Comparison of ENCODE assay signal across 9 cellular contexts in the genomic region with DNA sequence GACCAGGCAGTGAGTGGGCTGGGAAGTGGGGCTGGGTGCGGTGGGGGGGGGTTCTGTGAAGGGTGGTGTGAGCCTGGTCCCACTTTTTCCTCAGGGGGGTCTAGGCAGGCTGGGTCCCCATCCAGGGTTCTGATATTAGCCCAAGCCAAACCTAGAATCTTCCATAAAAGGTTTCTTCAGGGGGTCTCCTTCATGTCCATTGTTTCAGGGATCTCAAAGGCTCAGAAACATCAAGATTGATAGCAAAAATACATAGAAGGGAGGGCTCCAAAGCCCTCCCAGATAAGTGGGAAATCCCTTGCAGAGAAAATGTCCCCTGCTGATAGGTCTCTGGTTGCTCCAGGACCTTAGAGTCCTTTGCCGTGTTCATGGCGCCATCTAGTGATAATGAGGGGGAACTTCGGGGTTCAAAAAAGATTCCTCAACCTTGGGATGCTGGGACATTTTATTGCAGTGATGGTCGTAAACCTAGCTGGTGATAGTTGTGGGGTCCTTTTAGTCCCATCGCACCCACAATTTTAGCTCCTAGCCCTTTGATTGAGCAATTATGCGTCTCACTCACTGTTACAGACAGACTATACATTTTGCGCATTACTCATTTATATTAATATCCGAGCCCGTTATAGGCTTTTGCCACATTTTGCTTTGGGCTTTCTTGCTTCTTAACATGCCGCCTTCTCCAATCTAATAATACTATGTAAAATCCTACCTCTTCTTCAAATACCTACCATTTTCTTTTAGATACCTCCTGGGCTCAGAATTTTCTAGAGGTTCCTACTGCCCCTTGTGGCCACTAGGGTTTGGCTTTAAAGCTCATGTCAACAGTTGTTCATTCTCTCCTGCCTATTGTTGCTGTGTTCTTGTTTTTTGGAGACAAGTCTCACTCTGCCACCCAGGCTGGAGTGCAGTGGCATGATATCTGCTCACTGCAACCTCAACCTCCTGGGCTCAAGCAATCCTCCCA. TPM values are rescaled to one million over a fixed set of nuclear protein-coding genes. Genes with fewer than 3 reads are reported as not detected.
DNase-seq lines count a peak whose midpoint lies in the region; ATAC-seq and TF ChIP-seq lines count a peak whose summit lies in the region.
"Had no signal": no experiment of that assay in that cellular context is flagged by ENCODE, and none has a peak within 500 bp of the region (broad histone marks: within the 10 kb centered on the region; RNA-seq: fewer than 3 reads in every experiment).

No MANE protein-coding gene starts in this region.

- TF ChIP-seq EP300 in tibial nerve (IDR thresholded peaks at IDR 0.05), result no peak

- ATAC-seq in GM23338 (peak; percentile 59), GM19328 (IDR thresholded peaks at IDR 0.05; ENCODE audit: unreplicated experiment) (no peak)

- H3K27me3 ChIP-seq in BJ (ENCODE audit: control insufficient read depth, insufficient read depth, low read length) (no peaks in the 10 kb centered on the region), GM23338 (ENCODE audit: insufficient read depth) (no peaks in the 10 kb centered on the region), endodermal cell (ENCODE audit: control insufficient read depth, insufficient read depth, low read length, poor library complexity, severe bottlenecking) (no peaks in the 10 kb centered on the region), tibial nerve (peaks cover 0 to 40% of the 10 kb centered on the region in 2 donors)

- no peak overlapping the region for H2AFZ ChIP-seq in GM23338

- H3K4me2 ChIP-seq in GM23338, result 0 out of 2 replicates have a peak overlapping the region, but pooled peaks have one; percentile 0

- H3K36me3 ChIP-seq in BJ (ENCODE audit: control insufficient read depth, insufficient read depth, low read length) (peaks cover 3% of the 10 kb centered on the region), GM23338 (ENCODE audit: insufficient read depth) (peaks cover 38% of the 10 kb centered on the region), endodermal cell (ENCODE audit: control insufficient read depth, insufficient read depth, low read length) (peaks cover 87% of the 10 kb centered on the region), tibial nerve (no peaks in the 10 kb centered on the region)

- CTCF ChIA-PET in BJ (lab: Yijun Ruan, JAX), result interaction anchor here (0.7 to 7.9 kb wide), 49 partner anchors 8 to 360 kb away, joined by 3 to 93 read pairs (median 6); partner anchors contain the start of genes ATP5MC1, GIP, SNF8 and UBE2Z

- POLR2A ChIA-PET in BJ (lab: Charles Lee), result no interaction called here

- no peak for TF ChIP-seq POLR2A in tibial nerve (IDR thresholded peaks at IDR 0.05)

- H3K9me3 Mint-ChIP-seq in GM23338 (no peaks in the 10 kb centered on the region), endodermal cell (no peaks in the 10 kb centered on the region), mesothelial cell of epicardium (no peaks in the 10 kb centered on the region)
- H3K9me3 Mint-ChIP-seq: IgD-negative memory B cell had no signal

- no peaks in the 10 kb centered on the region for H3K9me3 ChIP-seq in endodermal cell (ENCODE audit: control insufficient read depth, low read length)
- H3K9me3 ChIP-seq in tibial nerve, result no peaks in the 10 kb centered on the region

- peaks cover 30% of the 10 kb centered on the region for H3K4me1 Mint-ChIP-seq in GM23338
- H3K4me1 Mint-ChIP-seq in endodermal cell, result peaks cover 9% of the 10 kb centered on the region
- H3K4me1 Mint-ChIP-seq in mesothelial cell of epicardium, result peaks cover 10% of the 10 kb centered on the region

- peaks cover 15% of the 10 kb centered on the region for H3K27me3 Mint-ChIP-seq in GM23338 (ENCODE audit: insufficient read depth, low read depth, poor library complexity)
- H3K27me3 Mint-ChIP-seq in endodermal cell (ENCODE audit: insufficient read depth), result no peaks in the 10 kb centered on the region
- H3K27me3 Mint-ChIP-seq in mesothelial cell of epicardium (ENCODE audit: low read depth), result no peaks in the 10 kb centered on the region

- peaks cover 71% of the 10 kb centered on the region for H3F3A ChIP-seq in GM23338 (replicated peaks; ENCODE audit: low read depth)

- H3K36me3 Mint-ChIP-seq in GM23338 (ENCODE audit: low read depth) (peaks cover 90% of the 10 kb centered on the region), endodermal cell (ENCODE audit: low read depth) (peaks cover 76% of the 10 kb centered on the region), mesothelial cell of epicardium (peaks cover 18% of the 10 kb centered on the region)

- H3K4me3 ChIP-seq in BJ (ENCODE audit: low read depth, low read length), result no peak overlapping the region
- no peak overlapping the region for H3K4me3 ChIP-seq in GM23338
- H3K4me3 ChIP-seq in endodermal cell (ENCODE audit: low read length), result no peak overlapping the region
- H3K4me3 ChIP-seq in tibial nerve, result no peak overlapping the region

- H3K4me3 Mint-ChIP-seq in GM23338 (no peak overlapping the region), endodermal cell (no peak overlapping the region), mesothelial cell of epicardium (no peak overlapping the region)
- H3K4me3 Mint-ChIP-seq: IgD-negative memory B cell had no signal

- H4K20me1 ChIP-seq in GM23338 (replicated peaks; ENCODE audit: insufficient read depth), result peaks cover 50% of the 10 kb centered on the region

- peaks cover 67% of the 10 kb centered on the region for H3K79me2 ChIP-seq in GM23338 (replicated peaks; ENCODE audit: insufficient read depth)

- no peak for DNase-seq in BJ (ENCODE audit: low read depth)
- DNase-seq in GM23338 (ENCODE audit: low spot score), result peak; percentile 93
- peak; percentile 39 for DNase-seq in NCI-H2196 treated with DMSO at 0.1 percent for 48 hours (lab: John Stamatoyannopoulos, UW; ENCODE audit: unreplicated experiment)
- DNase-seq in endodermal cell, result peak; percentile 90
- peak in 1 of 2 experiments; percentile 67 for DNase-seq in mesothelial cell of epicardium (ENCODE audit: low spot score in 2 of 2, unreplicated experiment in 2 of 2)
- peak in 1 of 2 donors; percentile 27 for DNase-seq in tibial nerve (ENCODE audit: low spot score in 2 of 2)

- H3K9me2 ChIP-seq in GM23338 (ENCODE audit: insufficient read depth), result no peaks in the 10 kb centered on the region

- H3K9ac ChIP-seq in endodermal cell (ENCODE audit: extremely low read depth, low read length, poor library complexity, severe bottlenecking), result no peak overlapping the region

- H3K27ac Mint-ChIP-seq in GM23338, result peak overlapping the region; percentile 83
- H3K27ac Mint-ChIP-seq in endodermal cell, result peak overlapping the region; percentile 84
- H3K27ac Mint-ChIP-seq in mesothelial cell of epicardium, result peak overlapping the region; percentile 82
- H3K27ac Mint-ChIP-seq: IgD-negative memory B cell had no signal

- H3K27ac ChIP-seq in GM23338 (ENCODE audit: low read depth) (peak overlapping the region; percentile 91), VCaP (no peak overlapping the region), endodermal cell (ENCODE audit: low read depth, low read length) (peak overlapping the region; percentile 38), tibial nerve (no peak overlapping the region)

- TF ChIP-seq CTCF in BJ (IDR thresholded peaks at IDR 0.05; ENCODE audit: insufficient read depth, low read depth, low read length), result peak; percentile 79
- peak; percentile 85 to 96 for TF ChIP-seq CTCF in GM23338 (conservative IDR thresholded peaks at IDR 0.05; ENCODE audit: low read depth in 2 of 2)
- TF ChIP-seq CTCF in VCaP (conservative IDR thresholded peaks at IDR 0.05), result peak; percentile 93
- TF ChIP-seq CTCF in endodermal cell (conservative IDR thresholded peaks at IDR 0.05), result peak; percentile 85
- peak; percentile 68 for TF ChIP-seq CTCF in mesothelial cell of epicardium (IDR thresholded peaks at IDR 0.05; ENCODE audit: unreplicated experiment)
- peak; percentile 46 to 64 (median 54) for TF ChIP-seq CTCF in tibial nerve (IDR thresholded peaks at IDR 0.05)

- H3K4me1 ChIP-seq in GM23338 (ENCODE audit: insufficient read depth), result peaks cover 32% of the 10 kb centered on the region
- H3K4me1 ChIP-seq in endodermal cell (ENCODE audit: control insufficient read depth, insufficient read depth, low read length), result peaks cover 5% of the 10 kb centered on the region
- peaks cover 0 to 6% (median 0%) of the 10 kb centered on the region in 4 donors for H3K4me1 ChIP-seq in tibial nerve

- 52 to 75% methylated on average over 6 to 11 of the region's 11 CpGs for WGBS in endodermal cell (ENCODE audit: insufficient coverage in 1 of 2, insufficient read length in 1 of 2), 2 experiments
- WGBS in tibial nerve, 2 donors, result 35 to 39% methylated on average over 11 of the region's 11 CpGs

TF ChIP-seq in GM23338, 12 proteins besides CTCF, POLR2A, EP300 and RAD21:
- TF ChIP-seq ZNF331 (CRISPR knock-in tag; IDR thresholded peaks at IDR 0.05; ENCODE audit: low read depth), result no peak
- TF ChIP-seq POLR2AphosphoS5 (IDR thresholded peaks at IDR 0.05; ENCODE audit: low read depth), result peak; percentile 19; the same call in 1 of the 2 replicates
TF ChIP-seq in GM23338: peak in this region for 1.

RNA-seq across cellular contexts. Expression of gene IGF2BP1, which starts 35.1 kb away (rescaled TPM):
- polyA plus RNA-seq in BJ (2011; rRNA removed) (3.7 and 5.3 TPM in 2 replicates), GM23338 (2016; fragmentation: Nextera tagmentation; extraction: Ambion mirVana) (66.1 and 68.6 TPM in 2 replicates)
- 7.1 and 11.8 TPM in 2 replicates for polyA minus RNA-seq in BJ (2011; rRNA and poly(A)+ RNA removed)
- 231 and 249 TPM in 2 replicates for total RNA-seq in GM23338 (2014; rRNA removed; shearing (Covaris generic))
- total RNA-seq in endodermal cell (100 to 1,000 TPM; 333 to 360 TPM), mesothelial cell of epicardium (225 to 227 TPM (median 227 TPM) in 3 replicates), tibial nerve (not detected)
- 139 TPM for polyA plus RNA-seq in endodermal cell (2013, experiment 1 of 2)
- 139 TPM for polyA plus RNA-seq in endodermal cell (2013, experiment 2 of 2)
- polyA plus RNA-seq: IgD-negative memory B cell had no signal

Comparison
In these comparisons a context has a peak if more than half of its experiments do, and no peak if none do; other contexts are left out.
1. H3K27ac ChIP-seq: peak in GM23338 (single experiment) and endodermal cell (single experiment); none in VCaP (single experiment) and tibial nerve (0 of 4).
2. RNA of gene IGF2BP1, which starts 35.1 kb away (total RNA-seq): 333 to 360 TPM in endodermal cell, 231 to 249 TPM in GM23338 and 225 to 227 TPM in mesothelial cell of epicardium; not detected in tibial nerve; every median in the first group is over 100 times any median in the second.
3. Peak in every context shown above with its lines, with median percentiles within 50 percentile points of each other: CTCF ChIP-seq and H3K27ac Mint-ChIP-seq.